In genomic region chr10:4825868-4826787, GRCh38 we compare ENCODE assay signal across 8 cellular contexts.
DNase-seq lines count a peak whose midpoint lies in the region; ATAC-seq lines count a peak whose summit lies in the region.

TSS of gene AKR1E2 (plus strand) at chr10:4826207. CDS start at chr10:4826325, 118 bp downstream.

- H3K27me3 Mint-ChIP-seq in dendritic cell treated with granulocyte-macrophage colony-stimulating factor and Interleukin-4, amounts not matched to agents 40 ng/mL and 50 ng/mL, for 4 days = peaks cover 26% of the 10 kb centered on the region

- H3K27ac Mint-ChIP-seq in dendritic cell treated with granulocyte-macrophage colony-stimulating factor and Interleukin-4, amounts not matched to agents 40 ng/mL and 50 ng/mL, for 4 days = peak within 1 kb of the TSS; percentile 94

- peaks cover 6% of the 10 kb centered on the region for H3K9me3 Mint-ChIP-seq in dendritic cell treated with granulocyte-macrophage colony-stimulating factor and Interleukin-4, amounts not matched to agents 40 ng/mL and 50 ng/mL, for 4 days

- DNase-seq in NCI-H1930 (lab: John Stamatoyannopoulos, UW) = peak; percentile 67
- peak; percentile 76 to 79 for DNase-seq in activated CD4-positive, alpha-beta T cell treated with anti-CD3 and anti-CD28 coated beads, Interleukin-2, amount 50 U/mL, for 48 hours
- peak; percentile 85 for DNase-seq in kidney tubule cell (ENCODE audit: low spot score)
- peak; percentile 44 to 73 for DNase-seq in stimulated activated CD4-positive, alpha-beta T cell treated with anti-CD3 and anti-CD28 coated beads, Interleukin-15, amount 100 ng/mL, for 1 hour (ENCODE audit: low read depth in 1 of 2, low spot score in 1 of 2)
- DNase-seq in NCI-H146 treated with DMSO at 0.1 percent for 48 hours (lab: John Stamatoyannopoulos, UW; ENCODE audit: unreplicated experiment) = no peak

- peak within 1 kb of the TSS; percentile 74 for H3K4me3 Mint-ChIP-seq in dendritic cell treated with granulocyte-macrophage colony-stimulating factor and Interleukin-4, amounts not matched to agents 40 ng/mL and 50 ng/mL, for 4 days

- H3K36me3 Mint-ChIP-seq in dendritic cell treated with granulocyte-macrophage colony-stimulating factor and Interleukin-4, amounts not matched to agents 40 ng/mL and 50 ng/mL, for 4 days (ENCODE audit: low read depth) = peaks cover 14% of the 10 kb centered on the region

- intact Hi-C loops in dendritic cell treated with granulocyte-macrophage colony-stimulating factor and Interleukin-4, amounts not matched to agents 40 ng/mL and 50 ng/mL, for 4 days (cut with micrococcal nuclease) = loop anchor here (10.0 kb wide), 3 partner anchors 459 to 799 kb away; partner anchors contain the start of gene NET1

- ATAC-seq in GM21390 (IDR thresholded peaks at IDR 0.05; ENCODE audit: unreplicated experiment) (peak; percentile 74), HG02870 (IDR thresholded peaks at IDR 0.05; ENCODE audit: unreplicated experiment) (no peak)

- peaks cover 31% of the 10 kb centered on the region for H3K4me1 Mint-ChIP-seq in dendritic cell treated with granulocyte-macrophage colony-stimulating factor and Interleukin-4, amounts not matched to agents 40 ng/mL and 50 ng/mL, for 4 days (ENCODE audit: low read depth)
